Comparison of ENCODE assay signal across 8 cellular contexts in genomic region chr19:46661020-46661731, GRCh38. TPM values are rescaled to one million over a fixed set of nuclear protein-coding genes. Genes with fewer than 3 reads are reported as not detected.
DNase-seq lines count a peak whose midpoint lies in the region; ATAC-seq and TF ChIP-seq lines count a peak whose summit lies in the region.

Gene DACT3 (minus strand): TSS chr19:46661182. CDS start chr19:46661064, 118 bp downstream.

- TF ChIP-seq CTCF in PC-3 (conservative IDR thresholded peaks at IDR 0.05; ENCODE audit: low read depth, low read length) = no peak
- TF ChIP-seq CTCF in mucosa of descending colon (IDR thresholded peaks at IDR 0.05) = no peak

- no peaks in the 10 kb centered on the region for H3K36me3 Mint-ChIP-seq in activated T-cell treated with anti-CD3 and anti-CD28 coated beads, Interleukin-2, amount 50 U/mL, for 4 hours (ENCODE audit: insufficient read depth)

- H3K27ac ChIP-seq in PC-3 (ENCODE audit: low read length) = no peak within 1 kb of the TSS

- no peaks in the 10 kb centered on the region for H3K79me2 ChIP-seq in PC-3 (ENCODE audit: low read length)

- peak within 1 kb of the TSS; percentile 71 for H3K4me3 Mint-ChIP-seq in activated T-cell treated with anti-CD3 and anti-CD28 coated beads, Interleukin-2, amount 50 U/mL, for 4 hours

- H3K27me3 Mint-ChIP-seq in activated T-cell treated with anti-CD3 and anti-CD28 coated beads, Interleukin-2, amount 50 U/mL, for 4 hours (ENCODE audit: low read depth) = peaks cover 20% of the 10 kb centered on the region

- H3K36me3 ChIP-seq in PC-3 (ENCODE audit: low read depth, low read length) = no peaks in the 10 kb centered on the region
- H3K36me3 ChIP-seq in mucosa of descending colon (ENCODE audit: low read depth) = peaks cover 4% of the 10 kb centered on the region

- H3K9me3 ChIP-seq in PC-3 (ENCODE audit: low read length) (no peaks in the 10 kb centered on the region), mucosa of descending colon (peaks cover 2% of the 10 kb centered on the region)

- H4K20me1 ChIP-seq in PC-3 (ENCODE audit: low read length) = no peaks in the 10 kb centered on the region

- H3K9me2 ChIP-seq in PC-3 (replicated peaks; ENCODE audit: low read length) = no peaks in the 10 kb centered on the region

- H3K4me2 ChIP-seq in PC-3 (ENCODE audit: low read length) = peak within 1 kb of the TSS; percentile 92

- no TSS peak for BruUV-seq in PC-3 (replicated peaks; lab: Mats Ljungman, UMichigan)

- no peak for TF ChIP-seq POLR2A in erythroblast (IDR thresholded peaks at IDR 0.05; ENCODE audit: low read length)

- peak within 1 kb of the TSS; percentile 53 for H3K4me3 ChIP-seq in Jurkat, Clone E6-1 (ENCODE audit: low read length)
- peak within 1 kb of the TSS; percentile 66 for H3K4me3 ChIP-seq in PC-3 (ENCODE audit: low read length)
- peak within 1 kb of the TSS; percentile 26 for H3K4me3 ChIP-seq in mucosa of descending colon

- peak within 1 kb of the TSS; percentile 85 for H2AFZ ChIP-seq in PC-3 (ENCODE audit: low read length)

- H3K4me1 ChIP-seq in PC-3 (ENCODE audit: insufficient read depth, low read length) = peaks cover 9% of the 10 kb centered on the region
- H3K4me1 ChIP-seq in mucosa of descending colon (ENCODE audit: low read depth) = peaks cover 16% of the 10 kb centered on the region

- CTCF ChIA-PET in PC-3 (lab: Charles Lee) = interaction anchor here (0.7 to 2.2 kb wide), 3 partner anchors 44 to 258 kb away, joined by 7 to 16 read pairs (median 15); no protein-coding TSS in a partner anchor

- peak; percentile 99 for DNase-seq in DMS 273 treated with DMSO at 0.1 percent for 48 hours (lab: John Stamatoyannopoulos, UW)
- DNase-seq in Jurkat, Clone E6-1 (ENCODE audit: low read depth, low spot score) = peak; percentile 99
- DNase-seq in PC-3 = peak; percentile 97
- DNase-seq in activated T-cell treated with anti-CD3 and anti-CD28 coated beads, Interleukin-2, amount 50 U/mL, for 4 hours = peak; percentile 100
- DNase-seq in erythroblast (lab: John Stamatoyannopoulos, UW) = peak; percentile 100
- DNase-seq in mucosa of descending colon = peak; percentile 100
- DNase-seq in stimulated activated CD8-positive, alpha-beta memory T cell treated with anti-CD3 and anti-CD28 coated beads, Interleukin-2, amount 100 ng/mL, for 48 hours (ENCODE audit: low read depth in 2 of 2) = peak; percentile 100

- no peak within 1 kb of the TSS for H3K9ac ChIP-seq in PC-3 (ENCODE audit: low read length)

- ATAC-seq in GM21723 (IDR thresholded peaks at IDR 0.05; ENCODE audit: unreplicated experiment) (peak; percentile 87), PC-3 (peak; percentile 95), mucosa of descending colon (peak; percentile 96)
- peak; percentile 88 to 89 for ATAC-seq in activated T-cell treated with anti-CD3 and anti-CD28 coated beads, Interleukin-2, amount 50 U/mL, for 4 hours

- H3K27me3 ChIP-seq in PC-3 (ENCODE audit: low read length) = no peaks in the 10 kb centered on the region

- POLR2A ChIA-PET in PC-3 (lab: Charles Lee; ENCODE audit: unreplicated experiment) = interaction anchor here (0.5 to 0.6 kb wide), 2 partner anchors 53 to 63 kb away, joined by 5 to 6 read pairs; no protein-coding TSS in a partner anchor

- H3K9me3 Mint-ChIP-seq in activated T-cell treated with anti-CD3 and anti-CD28 coated beads, Interleukin-2, amount 50 U/mL, for 4 hours = no peaks in the 10 kb centered on the region

- peaks cover 18% of the 10 kb centered on the region for H3K4me1 Mint-ChIP-seq in activated T-cell treated with anti-CD3 and anti-CD28 coated beads, Interleukin-2, amount 50 U/mL, for 4 hours (ENCODE audit: low read depth)

- no peaks in the 10 kb centered on the region for H3F3A ChIP-seq in PC-3 (ENCODE audit: low read length, unreplicated experiment)

- intact Hi-C loops in PC-3 (cut with micrococcal nuclease) = no loop called here
- intact Hi-C loops in mucosa of descending colon (cut with DNase I, micrococcal nuclease) = loop anchor here (2.0 to 5.0 kb wide), 2 partner anchors 44 to 46 kb away; no protein-coding TSS in a partner anchor

RNA-seq across cellular contexts. Expression of gene DACT3, which starts in this region (rescaled TPM):
- polyA plus RNA-seq in Jurkat, Clone E6-1 (2012; ENCODE audit: insufficient read depth, insufficient read length) = 0.77 TPM
- total RNA-seq in PC-3 (2014; rRNA removed) (1.9 and 3.1 TPM in 2 replicates), mucosa of descending colon (10 to 100 TPM in 1 of 3 donors, 1 to 10 TPM in 2; 1.9 to 60.9 (median 3.4) TPM)
- total RNA-seq in activated T-cell treated with anti-CD3 and anti-CD28 coated beads, Interleukin-2, amount 50 U/mL, for 4 hours = under 1 TPM; 0.50 to 0.71 (median 0.63) TPM

Comparison
In these comparisons a context has a peak if more than half of its experiments do, and no peak if none do; other contexts are left out.
1. Peak in DNase-seq and ATAC-seq in activated T-cell treated with anti-CD3 and anti-CD28 coated beads, Interleukin-2, amount 50 U/mL, for 4 hours; RNA of the gene not detected or under 1 TPM.